In the genomic region with DNA sequence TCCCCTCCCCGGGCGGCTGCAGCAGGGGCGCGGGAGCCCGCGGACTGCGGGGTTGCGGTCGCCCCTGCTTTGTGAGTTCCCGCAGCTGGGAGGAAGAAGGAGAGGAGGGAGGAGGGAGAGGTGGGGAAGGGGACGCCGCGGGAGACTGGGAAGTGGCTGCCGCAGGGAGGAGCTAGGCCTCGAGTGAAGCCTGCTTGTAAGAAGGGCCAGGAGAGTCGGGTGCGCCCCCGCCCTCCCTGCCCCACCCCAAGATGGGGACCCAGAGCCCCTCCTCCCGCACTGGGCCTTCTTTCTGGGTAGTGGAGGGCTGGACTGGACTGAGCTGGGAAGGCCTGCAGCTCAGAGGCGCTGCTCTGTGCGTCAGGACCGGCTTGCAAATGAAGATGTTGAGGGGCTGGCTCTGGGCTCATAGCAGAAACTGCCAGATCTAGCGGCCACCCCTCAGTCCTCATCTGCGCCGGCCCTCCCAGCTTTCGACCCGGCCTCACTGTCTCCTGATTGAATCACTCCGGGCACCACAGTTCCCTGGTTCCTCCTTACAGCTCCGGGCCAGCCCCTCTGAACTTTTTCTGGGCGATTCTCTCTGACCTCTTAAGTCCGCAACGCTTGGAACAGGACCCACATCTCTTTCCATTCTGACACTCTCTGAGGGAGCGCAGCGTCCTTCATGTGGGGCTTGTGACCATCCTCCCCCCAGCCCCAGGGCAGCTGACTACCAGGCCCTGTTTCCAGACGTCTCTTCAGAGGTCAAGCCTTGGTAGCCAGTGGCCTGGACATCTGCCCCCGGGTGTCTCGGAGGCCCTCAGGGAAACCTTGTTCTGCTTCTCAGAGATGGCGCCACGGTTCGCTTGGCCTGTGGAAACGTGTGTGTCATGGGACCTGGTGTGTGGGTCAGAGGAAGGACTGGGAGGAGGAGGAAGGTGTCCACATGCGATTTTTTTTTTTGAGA, we compare ENCODE assay signal across 8 cellular contexts. TPM values are rescaled to one million over a fixed set of nuclear protein-coding genes. Genes with fewer than 3 reads are reported as not detected.
A peak's percentile ranks its signal among the peaks of the same experiment; 100 is the strongest.
DNase-seq lines count a peak whose midpoint lies in the region; ATAC-seq and TF ChIP-seq lines count a peak whose summit lies in the region.

No MANE protein-coding gene starts in this region.

- H3K4me1 Mint-ChIP-seq in activated CD8-positive, alpha-beta T cell treated with anti-CD3 and anti-CD28 coated beads, Interleukin-2, amount 10 ng/mL, durations not matched to agents 7 days and 5 days (ENCODE audit: low read depth), result peaks cover 28% of the 10 kb centered on the region

- no peak for TF ChIP-seq POLR2A in uterus (IDR thresholded peaks at IDR 0.05)

- H3K79me2 ChIP-seq in Karpas-422 (ENCODE audit: low read length), result no peaks in the 10 kb centered on the region

- H3K4me3 ChIP-seq in Karpas-422 (ENCODE audit: low read length) (peak overlapping the region; percentile 67), uterus (peak overlapping the region; percentile 29 to 72)

- intact Hi-C loops in uterus (cut with DNase I; ENCODE audit: low total_unique reads), result loop anchor here (5.0 kb wide), 1 partner anchor 37 kb away; no protein-coding TSS in a partner anchor

- H3K27me3 Mint-ChIP-seq in activated CD8-positive, alpha-beta T cell treated with anti-CD3 and anti-CD28 coated beads, Interleukin-2, amount 10 ng/mL, durations not matched to agents 7 days and 5 days (ENCODE audit: low read depth), result no peaks in the 10 kb centered on the region

- peaks cover 18% of the 10 kb centered on the region for H3K4me1 ChIP-seq in Karpas-422 (ENCODE audit: low read length)
- peaks cover 0 to 4% of the 10 kb centered on the region in 2 donors for H3K4me1 ChIP-seq in uterus

- POLR2A ChIA-PET in activated CD8-positive, alpha-beta T cell treated with anti-CD3 and anti-CD28 coated beads, Interleukin-2, amount 10 ng/mL, durations not matched to agents 7 days and 5 days (lab: Charles Lee), result interaction anchor here (0.7 to 1.3 kb wide), 3 partner anchors 9 to 23 kb away, joined by 3 to 4 read pairs (median 4); no protein-coding TSS in a partner anchor

- TF ChIP-seq CTCF in uterus (IDR thresholded peaks at IDR 0.05), result no peak

- H3K4me2 ChIP-seq in Karpas-422 (ENCODE audit: low read depth, low read length, poor library complexity, severe bottlenecking), result peak overlapping the region; percentile 86

- no peak overlapping the region for H3K27ac ChIP-seq in Karpas-422 (ENCODE audit: low read length)
- peak overlapping the region; percentile 90 to 99 for H3K27ac ChIP-seq in uterus

- H3K9me2 ChIP-seq in Karpas-422 (replicated peaks; ENCODE audit: insufficient read depth, low read length), result no peaks in the 10 kb centered on the region

- DNase-seq in GM03348 (ENCODE audit: low spot score), result peak; percentile 82
- DNase-seq in Karpas-422, result no peak
- no peak for DNase-seq in activated CD8-positive, alpha-beta T cell treated with anti-CD3 and anti-CD28 coated beads, Interleukin-2, amount 10 ng/mL, durations not matched to agents 7 days and 5 days
- peak; percentile 63 for DNase-seq in fibroblast of the conjunctiva (ENCODE audit: low read depth)
- DNase-seq in myocyte (ENCODE audit: low read depth), result peak; percentile 75
- peak; percentile 84 to 87 for DNase-seq in uterus
- no peak for DNase-seq in activated CD4-positive, alpha-beta T cell treated with anti-CD3 and anti-CD28 coated beads for 1 hour

- H3K9me3 ChIP-seq in Karpas-422 (ENCODE audit: low read length) (no peaks in the 10 kb centered on the region), uterus (no peaks in the 10 kb centered on the region)

- ATAC-seq in activated CD8-positive, alpha-beta T cell treated with anti-CD3 and anti-CD28 coated beads, Interleukin-2, amount 10 ng/mL, durations not matched to agents 7 days and 5 days, result peak; percentile 12
- no peak for ATAC-seq in GM18502 (IDR thresholded peaks at IDR 0.05; ENCODE audit: poor library complexity, unreplicated experiment)

- no peaks in the 10 kb centered on the region for H3K27me3 ChIP-seq in Karpas-422 (ENCODE audit: low read length)
- H3K27me3 ChIP-seq in uterus, result no peaks in the 10 kb centered on the region

- H3K27ac Mint-ChIP-seq in activated CD8-positive, alpha-beta T cell treated with anti-CD3 and anti-CD28 coated beads, Interleukin-2, amount 10 ng/mL, durations not matched to agents 7 days and 5 days, result peak overlapping the region; percentile 68

- H3K9ac ChIP-seq in Karpas-422 (ENCODE audit: low read length), result peak overlapping the region; percentile 79

- peak overlapping the region; percentile 70 for H3K4me3 Mint-ChIP-seq in activated CD8-positive, alpha-beta T cell treated with anti-CD3 and anti-CD28 coated beads, Interleukin-2, amount 10 ng/mL, durations not matched to agents 7 days and 5 days

- peak overlapping the region; percentile 87 for H2AFZ ChIP-seq in Karpas-422 (ENCODE audit: low read length)

- H3K36me3 Mint-ChIP-seq in activated CD8-positive, alpha-beta T cell treated with anti-CD3 and anti-CD28 coated beads, Interleukin-2, amount 10 ng/mL, durations not matched to agents 7 days and 5 days (ENCODE audit: low read depth), result no peaks in the 10 kb centered on the region

- H4K20me1 ChIP-seq in Karpas-422 (ENCODE audit: insufficient read depth, low read depth, low read length), result no peaks in the 10 kb centered on the region

- CTCF ChIA-PET in activated CD8-positive, alpha-beta T cell treated with anti-CD3 and anti-CD28 coated beads, Interleukin-2, amount 10 ng/mL, durations not matched to agents 7 days and 5 days (lab: Charles Lee), result interaction anchor here (1.2 to 1.4 kb wide), 2 partner anchors 14 to 39 kb away, joined by 3 to 5 read pairs; no protein-coding TSS in a partner anchor

- H3K36me3 ChIP-seq in Karpas-422 (ENCODE audit: insufficient read depth, low read length) (no peaks in the 10 kb centered on the region), uterus (no peaks in the 10 kb centered on the region)

- H3K9me3 Mint-ChIP-seq in activated CD8-positive, alpha-beta T cell treated with anti-CD3 and anti-CD28 coated beads, Interleukin-2, amount 10 ng/mL, durations not matched to agents 7 days and 5 days (ENCODE audit: insufficient read depth), result no peaks in the 10 kb centered on the region

RNA-seq across cellular contexts. Expression of gene SERPINH1, which starts 21.9 kb away (rescaled TPM):
- total RNA-seq in Karpas-422 (2014; rRNA removed; shearing (Covaris generic); ENCODE audit: low replicate concordance), result 10.5 and 16.1 TPM in 2 replicates
- 10 to 100 TPM in 1 of 2 experiments, 1 to 10 TPM in 1; 9.3 to 10.8 TPM for total RNA-seq in activated CD8-positive, alpha-beta T cell treated with anti-CD3 and anti-CD28 coated beads, Interleukin-2, amount 10 ng/mL, durations not matched to agents 7 days and 5 days
- 902 and 923 TPM in 2 replicates for total RNA-seq in myocyte
- polyA plus RNA-seq in myocyte (2012), result 932 TPM
- total RNA-seq in uterus, result 100 to 1,000 TPM; 134 to 847 (median 280) TPM

RNA-seq across cellular contexts. Expression of gene GDPD5, which starts 58.2 kb away (rescaled TPM):
- total RNA-seq in Karpas-422 (2014; rRNA removed; shearing (Covaris generic); ENCODE audit: low replicate concordance), result 137 and 237 TPM in 2 replicates
- 10 to 100 TPM; 23.1 to 26.6 TPM for total RNA-seq in activated CD8-positive, alpha-beta T cell treated with anti-CD3 and anti-CD28 coated beads, Interleukin-2, amount 10 ng/mL, durations not matched to agents 7 days and 5 days
- 16.1 and 18.3 TPM in 2 replicates for total RNA-seq in myocyte
- polyA plus RNA-seq in myocyte (2012), result 50.3 TPM
- total RNA-seq in uterus, result 10 to 100 TPM in 3 of 4 donors, 1 to 10 TPM in 1; 9.6 to 52.9 (median 28.2) TPM

Comparison
In these comparisons a context has a peak if more than half of its experiments do, and no peak if none do; other contexts are left out.
1. DNase-seq: peak in GM03348 (single experiment), fibroblast of the conjunctiva (single experiment), myocyte (single experiment) and uterus (2 of 2); none in Karpas-422 (single experiment), activated CD8-positive, alpha-beta T cell treated with anti-CD3 and anti-CD28 coated beads, Interleukin-2, amount 10 ng/mL, durations not matched to agents 7 days and 5 days (single experiment) and activated CD4-positive, alpha-beta T cell treated with anti-CD3 and anti-CD28 coated beads for 1 hour (single experiment).